8 cellular contexts compared by ENCODE assay signal in genomic region chrX:154398668-154399526, GRCh38.
DNase-seq lines count a peak whose midpoint lies in the region; TF ChIP-seq lines count a peak whose summit lies in the region.

No MANE protein-coding gene starts in this region.

- no peaks in the 10 kb centered on the region for H3K9me3 ChIP-seq in NT2/D1 (ENCODE audit: insufficient read depth, low read length)

- H3K4me3 ChIP-seq in GM12865 (ENCODE audit: low read depth, low read length) (peak overlapping the region; percentile 78), NT2/D1 (ENCODE audit: insufficient read length, low read depth) (peak overlapping the region; percentile 71)

- TF ChIP-seq CTCF in GM12865 (IDR thresholded peaks at IDR 0.05; ENCODE audit: insufficient read depth, low read depth, low read length, missing control alignments): peak; percentile 68

- H3K9ac ChIP-seq in NT2/D1 (ENCODE audit: insufficient read length, low read depth): peak overlapping the region; percentile 85

- H3K4me1 ChIP-seq in NT2/D1 (ENCODE audit: insufficient read depth, insufficient read length): peaks cover 2% of the 10 kb centered on the region

- DNase-seq in GM12865 (ENCODE audit: low read depth) (peak; percentile 91), HS-27A (ENCODE audit: low read depth) (peak; percentile 56), NT2/D1 (ENCODE audit: low read depth, low spot score) (no peak), activated T-cell treated with anti-CD3 and anti-CD28 coated beads for 24 hours (ENCODE audit: low read depth) (peak; percentile 75), epidermal melanocyte (ENCODE audit: insufficient read length, low spot score) (peak; percentile 28), middle frontal gyrus (ENCODE audit: extremely low spot score, low spot score) (peak; percentile 10), cortex of kidney (lab: John Stamatoyannopoulos, UW) (no peak)
- peak; percentile 63 to 69 for DNase-seq in stimulated activated CD8-positive, alpha-beta memory T cell treated with anti-CD3 and anti-CD28 coated beads, Interleukin-2, amount 100 ng/mL, for 1 hour (ENCODE audit: low read depth in 2 of 2)

- H3K27me3 ChIP-seq in NT2/D1 (ENCODE audit: insufficient read depth, insufficient read length): no peaks in the 10 kb centered on the region

- H3K36me3 ChIP-seq in NT2/D1 (ENCODE audit: insufficient read depth, insufficient read length, low read length): peaks cover 29% of the 10 kb centered on the region

Comparison
In these comparisons a context has a peak if more than half of its experiments do, and no peak if none do; other contexts are left out.
1. DNase-seq: peak in GM12865 (single experiment), HS-27A (single experiment), activated T-cell treated with anti-CD3 and anti-CD28 coated beads for 24 hours (single experiment), epidermal melanocyte (single experiment), middle frontal gyrus (single experiment) and stimulated activated CD8-positive, alpha-beta memory T cell treated with anti-CD3 and anti-CD28 coated beads, Interleukin-2, amount 100 ng/mL, for 1 hour (2 of 2); none in NT2/D1 (single experiment) and cortex of kidney (single experiment).